20 cellular contexts compared by ENCODE assay signal in genomic region chr18:56836173-56836572, GRCh38.
"Had no signal": no experiment of that assay in that cellular context is flagged by ENCODE, and none has a peak within 500 bp of the region (broad histone marks: within the 10 kb centered on the region; RNA-seq: fewer than 3 reads in every experiment).

No MANE protein-coding gene starts in this region.

- H3K9ac ChIP-seq: parathyroid adenoma had no signal

- H3K27ac ChIP-seq: esophagus squamous epithelium, gastroesophageal sphincter, parathyroid adenoma, prostate gland, right lobe of liver, tibial nerve had no signal

- H3K4me3 ChIP-seq: esophagus squamous epithelium, gastroesophageal sphincter, prostate gland, right lobe of liver, tibial nerve had no signal

- H3K4me1 ChIP-seq: esophagus squamous epithelium, gastroesophageal sphincter, parathyroid adenoma, prostate gland, right lobe of liver, tibial nerve had no signal

- ATAC-seq: effector memory CD8-positive, alpha-beta T cell; gastroesophageal sphincter; left lobe of liver; natural killer cell; right lobe of liver; stimulated activated effector memory CD8-positive, alpha-beta T cell treated with anti-CD3 and anti-CD28 coated beads, Interleukin-12 subunit alpha, Interleukin-12 subunit beta, amount 100 ng/mL, for 72 hours had no signal

- H3K9me3 Mint-ChIP-seq: dendritic cell treated with granulocyte-macrophage colony-stimulating factor and Interleukin-4, amounts not matched to agents 40 ng/mL and 50 ng/mL, for 4 days; effector memory CD8-positive, alpha-beta T cell; mesothelial cell of epicardium; natural killer cell; stimulated activated effector memory CD8-positive, alpha-beta T cell treated with anti-CD3 and anti-CD28 coated beads, Interleukin-12 subunit alpha, Interleukin-12 subunit beta, amount 100 ng/mL, for 72 hours; stimulated activated naive CD8-positive, alpha-beta T cell treated with anti-CD3 and anti-CD28 coated beads, Interleukin-15, Interleukin-2, amounts not matched to agents 100 ng/mL and 50 ng/mL, for 24 hours had no signal

- H3K4me3 Mint-ChIP-seq: dendritic cell treated with granulocyte-macrophage colony-stimulating factor and Interleukin-4, amounts not matched to agents 40 ng/mL and 50 ng/mL, for 4 days; effector memory CD8-positive, alpha-beta T cell; mesothelial cell of epicardium; natural killer cell; stimulated activated effector memory CD8-positive, alpha-beta T cell treated with anti-CD3 and anti-CD28 coated beads, Interleukin-12 subunit alpha, Interleukin-12 subunit beta, amount 100 ng/mL, for 72 hours; stimulated activated naive CD8-positive, alpha-beta T cell treated with anti-CD3 and anti-CD28 coated beads, Interleukin-15, Interleukin-2, amounts not matched to agents 100 ng/mL and 50 ng/mL, for 24 hours had no signal

- DNase-seq: cerebellar nuclear complex; effector memory CD8-positive, alpha-beta T cell; esophagus squamous epithelium; foreskin fibroblast; kidney glomerular epithelial cell; natural killer cell; occipital lobe; retina; right lobe of liver; stimulated activated CD4-positive, alpha-beta T cell treated with anti-CD3 and anti-CD28 coated beads, Interleukin-4, amount 100 ng/mL, for 1 hour; stimulated activated CD8-positive, alpha-beta memory T cell treated with anti-CD3 and anti-CD28 coated beads, Interleukin-4, amount 100 ng/mL, for 48 hours had no signal

- H3K27me3 ChIP-seq: esophagus squamous epithelium, gastroesophageal sphincter, right lobe of liver, tibial nerve had no signal

- H3K36me3 ChIP-seq: prostate gland, right lobe of liver had no signal

- H2AFZ ChIP-seq: parathyroid adenoma had no signal

- H3K36me3 Mint-ChIP-seq: natural killer cell had no signal

- H3K9me3 ChIP-seq: esophagus squamous epithelium, gastroesophageal sphincter, prostate gland, right lobe of liver, tibial nerve had no signal

- H3K27ac Mint-ChIP-seq: dendritic cell treated with granulocyte-macrophage colony-stimulating factor and Interleukin-4, amounts not matched to agents 40 ng/mL and 50 ng/mL, for 4 days; effector memory CD8-positive, alpha-beta T cell; mesothelial cell of epicardium; natural killer cell; stimulated activated effector memory CD8-positive, alpha-beta T cell treated with anti-CD3 and anti-CD28 coated beads, Interleukin-12 subunit alpha, Interleukin-12 subunit beta, amount 100 ng/mL, for 72 hours; stimulated activated naive CD8-positive, alpha-beta T cell treated with anti-CD3 and anti-CD28 coated beads, Interleukin-15, Interleukin-2, amounts not matched to agents 100 ng/mL and 50 ng/mL, for 24 hours had no signal

- H3K4me1 Mint-ChIP-seq: mesothelial cell of epicardium; stimulated activated effector memory CD8-positive, alpha-beta T cell treated with anti-CD3 and anti-CD28 coated beads, Interleukin-12 subunit alpha, Interleukin-12 subunit beta, amount 100 ng/mL, for 72 hours had no signal

- H3K27me3 Mint-ChIP-seq: dendritic cell treated with granulocyte-macrophage colony-stimulating factor and Interleukin-4, amounts not matched to agents 40 ng/mL and 50 ng/mL, for 4 days; effector memory CD8-positive, alpha-beta T cell; stimulated activated naive CD8-positive, alpha-beta T cell treated with anti-CD3 and anti-CD28 coated beads, Interleukin-15, Interleukin-2, amounts not matched to agents 100 ng/mL and 50 ng/mL, for 24 hours had no signal
